Comparison of ENCODE assay signal across 17 cellular contexts in the genomic region with DNA sequence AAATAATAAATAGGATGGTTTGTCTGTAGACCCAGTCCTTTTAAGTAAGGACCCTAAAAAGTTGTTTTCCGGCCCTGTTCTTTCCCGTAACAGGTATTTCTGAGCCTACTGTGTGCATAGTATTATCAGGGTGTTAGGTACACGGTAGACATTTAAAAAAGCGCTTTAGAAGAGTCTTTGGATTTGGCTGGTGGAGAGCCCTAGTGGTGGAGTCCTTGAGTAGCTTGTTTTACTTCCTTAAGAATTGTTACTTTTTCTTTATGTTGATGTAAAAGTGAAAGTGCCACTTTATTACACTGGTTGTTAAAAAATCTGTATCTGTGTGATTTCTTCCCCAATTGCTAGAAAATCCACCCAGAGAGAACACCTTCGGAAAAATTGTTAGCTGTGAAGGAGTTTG. TPM values are rescaled to one million over a fixed set of nuclear protein-coding genes. Genes with fewer than 3 reads are reported as not detected.
DNase-seq lines count a peak whose midpoint lies in the region; ATAC-seq and TF ChIP-seq lines count a peak whose summit lies in the region.
"Had no signal": no experiment of that assay in that cellular context is flagged by ENCODE, and none has a peak within 500 bp of the region (broad histone marks: within the 10 kb centered on the region; RNA-seq: fewer than 3 reads in every experiment).

No MANE protein-coding gene starts in this region.

- intact Hi-C loops in left ventricle myocardium inferior (cut with micrococcal nuclease) (no loop called here), Right ventricle myocardium superior (cut with DNase I) (no loop called here)

- H3K36me3 Mint-ChIP-seq in WTC11 (peaks cover 4% of the 10 kb centered on the region; the same call in 1 of the 2 replicates), type B pancreatic cell (peaks cover 24% of the 10 kb centered on the region)
- H3K36me3 Mint-ChIP-seq in CD8-positive, alpha-beta memory T cell, result peaks cover 9 to 75% (median 22%) of the 10 kb centered on the region in 3 donors

- H3K27ac ChIP-seq in left ventricle myocardium inferior (replicated peaks), result peak overlapping the region; percentile 88
- H3K27ac ChIP-seq in iPS-18a (ENCODE audit: low read length), result no peak overlapping the region
- H3K27ac ChIP-seq in CD8-positive, alpha-beta memory T cell (ENCODE audit: low read depth, low read length), result no peak overlapping the region
- H3K27ac ChIP-seq: stomach had no signal

- no peak overlapping the region for H3K4me3 ChIP-seq in left ventricle myocardium inferior
- H3K4me3 ChIP-seq in iPS-18a (ENCODE audit: low read length), result peak overlapping the region; percentile 31
- no peak overlapping the region for H3K4me3 ChIP-seq in CD8-positive, alpha-beta memory T cell (ENCODE audit: low read length)
- H3K4me3 ChIP-seq: spleen, stomach had no signal

- CTCF ChIA-PET in WTC11 (lab: Charles Lee), result interaction anchor here (0.8 to 7.5 kb wide), 23 partner anchors 11 to 109 kb away, joined by 3 to 182 read pairs (median 6); a partner anchor contains a TSS
- CTCF ChIA-PET in CD8-positive, alpha-beta memory T cell (lab: Charles Lee), result interaction anchor here (7.5 to 11.1 kb wide), 2 partner anchors 12 to 56 kb away, joined by 38 to 80 read pairs; no protein-coding TSS in a partner anchor

- H3K4me1 ChIP-seq in left ventricle myocardium inferior (peaks cover 65% of the 10 kb centered on the region), iPS-18a (ENCODE audit: control insufficient read depth, low read depth, low read length) (peaks cover 26% of the 10 kb centered on the region)
- H3K4me1 ChIP-seq in CD8-positive, alpha-beta memory T cell (ENCODE audit: insufficient read depth, low read length), result no peaks in the 10 kb centered on the region
- H3K4me1 ChIP-seq: stomach had no signal

- H3K4me1 Mint-ChIP-seq in WTC11 (peaks cover 60% of the 10 kb centered on the region), type B pancreatic cell (ENCODE audit: unreplicated experiment) (peaks cover 18% of the 10 kb centered on the region)
- H3K4me1 Mint-ChIP-seq in CD8-positive, alpha-beta memory T cell, result peaks cover 0 to 5% (median 0%) of the 10 kb centered on the region in 3 donors

- H3K27me3 ChIP-seq in left ventricle myocardium inferior (ENCODE audit: low read depth), result no peaks in the 10 kb centered on the region
- peaks cover 59% of the 10 kb centered on the region for H3K27me3 ChIP-seq in iPS-18a (ENCODE audit: control insufficient read depth, insufficient read depth, low read length)
- no peaks in the 10 kb centered on the region for H3K27me3 ChIP-seq in CD8-positive, alpha-beta memory T cell (ENCODE audit: insufficient read depth, low read length, poor library complexity, severe bottlenecking)
- H3K27me3 ChIP-seq: spleen, stomach had no signal

- H3K27me3 Mint-ChIP-seq in WTC11 (ENCODE audit: low read depth) (peaks cover 71% of the 10 kb centered on the region), type B pancreatic cell (no peaks in the 10 kb centered on the region)
- H3K27me3 Mint-ChIP-seq in CD8-positive, alpha-beta memory T cell, result no peaks in the 10 kb centered on the region
- H3K27me3 Mint-ChIP-seq: dendritic cell treated with granulocyte-macrophage colony-stimulating factor and Interleukin-4, amounts not matched to agents 40 ng/mL and 50 ng/mL, for 4 days had no signal

- H3K27ac Mint-ChIP-seq in WTC11 (no peak overlapping the region), type B pancreatic cell (no peak overlapping the region)
- no peak overlapping the region for H3K27ac Mint-ChIP-seq in CD8-positive, alpha-beta memory T cell
- H3K27ac Mint-ChIP-seq: dendritic cell treated with granulocyte-macrophage colony-stimulating factor and Interleukin-4, amounts not matched to agents 40 ng/mL and 50 ng/mL, for 4 days had no signal

- H3K9me3 ChIP-seq in left ventricle myocardium inferior (replicated peaks) (no peaks in the 10 kb centered on the region), iPS-18a (ENCODE audit: control insufficient read depth, low read depth, low read length) (no peaks in the 10 kb centered on the region)
- H3K9me3 ChIP-seq in CD8-positive, alpha-beta memory T cell (ENCODE audit: low read length), result no peaks in the 10 kb centered on the region
- H3K9me3 ChIP-seq: spleen, stomach had no signal

- H3K4me3 Mint-ChIP-seq in WTC11 (peak overlapping the region; percentile 28), type B pancreatic cell (no peak overlapping the region)
- H3K4me3 Mint-ChIP-seq in CD8-positive, alpha-beta memory T cell, result no peak overlapping the region
- H3K4me3 Mint-ChIP-seq: dendritic cell treated with granulocyte-macrophage colony-stimulating factor and Interleukin-4, amounts not matched to agents 40 ng/mL and 50 ng/mL, for 4 days had no signal

- no peak for ATAC-seq in Right ventricle myocardium superior (ENCODE audit: poor library complexity)
- ATAC-seq in WTC11, result peak; percentile 6; the same call in 1 of the 2 replicates

- H3K9me3 Mint-ChIP-seq in WTC11 (no peaks in the 10 kb centered on the region), type B pancreatic cell (no peaks in the 10 kb centered on the region)
- no peaks in the 10 kb centered on the region for H3K9me3 Mint-ChIP-seq in CD8-positive, alpha-beta memory T cell
- H3K9me3 Mint-ChIP-seq: dendritic cell treated with granulocyte-macrophage colony-stimulating factor and Interleukin-4, amounts not matched to agents 40 ng/mL and 50 ng/mL, for 4 days had no signal

- DNase-seq in left ventricle myocardium inferior, result no peak
- no peak for DNase-seq in Right ventricle myocardium superior
- DNase-seq in WTC11 (ENCODE audit: low spot score), result no peak
- no peak for DNase-seq in type B pancreatic cell (ENCODE audit: extremely low spot score, unreplicated experiment)
- DNase-seq in GF-D8 (lab: John Stamatoyannopoulos, UW), result no peak
- no peak for DNase-seq in activated naive CD4-positive, alpha-beta T cell treated with anti-CD3 and anti-CD28 coated beads, Interleukin-2, amount 50 U/mL, for 16 hours
- DNase-seq in CD8-positive, alpha-beta memory T cell, result no peak
- DNase-seq: ACHN; activated CD4-positive, CD25-positive, alpha-beta regulatory T cell treated with anti-CD3 and anti-CD28 coated beads, Interleukin-2, amount 50 U/mL, for 72 hours; NCI-H2029 treated with DMSO at 0.1 percent for 48 hours; NCI-H774; occipital lobe; RPMI8226; spleen; stomach had no signal

- H3K36me3 ChIP-seq in left ventricle myocardium inferior (peaks cover 52% of the 10 kb centered on the region), iPS-18a (ENCODE audit: control insufficient read depth, low read depth, low read length) (no peaks in the 10 kb centered on the region)
- peaks cover 18% of the 10 kb centered on the region for H3K36me3 ChIP-seq in CD8-positive, alpha-beta memory T cell (ENCODE audit: insufficient read depth, low read length)

- TF ChIP-seq CTCF in left ventricle myocardium inferior (IDR thresholded peaks at IDR 0.05; ENCODE audit: borderline replicate concordance) (peak; percentile 7), WTC11 (IDR thresholded peaks at IDR 0.05) (no peak), type B pancreatic cell (conservative IDR thresholded peaks at IDR 0.05) (peak; percentile 55)

- peak overlapping the region; percentile 28 for H3K9ac ChIP-seq in iPS-18a (ENCODE audit: low read length)

- POLR2A ChIA-PET in WTC11 (lab: Charles Lee), result interaction anchor here (0.6 to 1.2 kb wide), 3 partner anchors 18 to 37 kb away, joined by 3 read pairs; a partner anchor contains a TSS
- POLR2A ChIA-PET in CD8-positive, alpha-beta memory T cell (lab: Charles Lee), result no interaction called here

TF ChIP-seq in WTC11, 78 proteins besides CTCF, POLR2A, EP300 and RAD21 (continues in another document):
- no peak for TF ChIP-seq SP1 (CRISPR knock-in tag; conservative IDR thresholded peaks at IDR 0.05)
- TF ChIP-seq CREM (CRISPR knock-in tag; IDR thresholded peaks at IDR 0.05), result no peak
- no peak for TF ChIP-seq CBFB (CRISPR knock-in tag; IDR thresholded peaks at IDR 0.05; ENCODE audit: low read depth)
- TF ChIP-seq IRF2 (CRISPR knock-in tag; IDR thresholded peaks at IDR 0.05; ENCODE audit: borderline replicate concordance, low read depth), result no peak
- TF ChIP-seq, protein P1, sequence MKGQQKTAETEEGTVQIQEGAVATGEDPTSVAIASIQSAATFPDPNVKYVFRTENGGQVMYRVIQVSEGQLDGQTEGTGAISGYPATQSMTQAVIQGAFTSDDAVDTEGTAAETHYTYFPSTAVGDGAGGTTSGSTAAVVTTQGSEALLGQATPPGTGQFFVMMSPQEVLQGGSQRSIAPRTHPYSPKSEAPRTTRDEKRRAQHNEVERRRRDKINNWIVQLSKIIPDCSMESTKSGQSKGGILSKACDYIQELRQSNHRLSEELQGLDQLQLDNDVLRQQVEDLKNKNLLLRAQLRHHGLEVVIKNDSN (CRISPR knock-in tag; IDR thresholded peaks at IDR 0.05), result no peak
- TF ChIP-seq, protein P2, sequence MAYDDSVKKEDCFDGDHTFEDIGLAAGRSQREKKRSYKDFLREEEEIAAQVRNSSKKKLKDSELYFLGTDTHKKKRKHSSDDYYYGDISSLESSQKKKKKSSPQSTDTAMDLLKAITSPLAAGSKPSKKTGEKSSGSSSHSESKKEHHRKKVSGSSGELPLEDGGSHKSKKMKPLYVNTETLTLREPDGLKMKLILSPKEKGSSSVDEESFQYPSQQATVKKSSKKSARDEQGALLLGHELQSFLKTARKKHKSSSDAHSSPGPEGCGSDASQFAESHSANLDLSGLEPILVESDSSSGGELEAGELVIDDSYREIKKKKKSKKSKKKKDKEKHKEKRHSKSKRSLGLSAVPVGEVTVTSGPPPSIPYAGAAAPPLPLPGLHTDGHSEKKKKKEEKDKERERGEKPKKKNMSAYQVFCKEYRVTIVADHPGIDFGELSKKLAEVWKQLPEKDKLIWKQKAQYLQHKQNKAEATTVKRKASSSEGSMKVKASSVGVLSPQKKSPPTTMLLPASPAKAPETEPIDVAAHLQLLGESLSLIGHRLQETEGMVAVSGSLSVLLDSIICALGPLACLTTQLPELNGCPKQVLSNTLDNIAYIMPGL (CRISPR knock-in tag; IDR thresholded peaks at IDR 0.05), result no peak

RNA-seq across cellular contexts. Expression of a gene that starts 36.8 kb away (rescaled TPM):
- total RNA-seq in left ventricle myocardium inferior (247 TPM), Right ventricle myocardium superior (184 TPM), WTC11 (2021) (6.3 to 6.8 TPM (median 6.4 TPM) in 3 replicates), type B pancreatic cell (ENCODE audit: low replicate concordance) (24.8 and 35.5 TPM in 2 replicates)
- total RNA-seq in CD8-positive, alpha-beta memory T cell, result 10 to 100 TPM; 23.2 to 25.9 TPM
- 46.2 TPM for polyA plus RNA-seq in CD8-positive, alpha-beta memory T cell
